ENCODE assay signal across 14 cellular contexts in genomic region chr17:77602883-77603640, GRCh38.
DNase-seq lines count a peak whose midpoint lies in the region; ATAC-seq and TF ChIP-seq lines count a peak whose summit lies in the region.
"Had no signal": no experiment of that assay in that cellular context is flagged by ENCODE, and none has a peak within 500 bp of the region (broad histone marks: within the 10 kb centered on the region; RNA-seq: fewer than 3 reads in every experiment).

No MANE protein-coding gene starts in this region.

- H3K14ac ChIP-seq in IMR-90 (replicated peaks; ENCODE audit: low read depth, low read length) = no peak overlapping the region

- H3K36me3 ChIP-seq in IMR-90 (ENCODE audit: control insufficient read depth, insufficient read depth, low read length) (no peaks in the 10 kb centered on the region), mucosa of rectum (ENCODE audit: control insufficient read depth in 2 of 2, insufficient read depth in 2 of 2, low read length in 2 of 2) (no peaks in the 10 kb centered on the region), stomach smooth muscle (ENCODE audit: control insufficient read depth in 2 of 2, insufficient read depth in 2 of 2, low read length in 2 of 2) (no peaks in the 10 kb centered on the region)

- H3K4me1 Mint-ChIP-seq in chondrocyte (ENCODE audit: low read depth) = peaks cover 45% of the 10 kb centered on the region
- H3K4me1 Mint-ChIP-seq: activated naive CD8-positive, alpha-beta T cell treated with anti-CD3 and anti-CD28 coated beads, Interleukin-2, amount 10 ng/mL, durations not matched to agents 7 days and 5 days had no signal

- dilution Hi-C loops in IMR-90 (cut with HindIII; ENCODE audit: low sequenced_read_pairs, unreplicated experiment) = no loop called here

- no peaks in the 10 kb centered on the region for H3K27me3 Mint-ChIP-seq in chondrocyte (ENCODE audit: low read depth)
- H3K27me3 Mint-ChIP-seq: activated CD8-positive, alpha-beta T cell treated with anti-CD3 and anti-CD28 coated beads for 36 hours had no signal

- peak overlapping the region; percentile 98 for H3K27ac Mint-ChIP-seq in chondrocyte (ENCODE audit: unreplicated experiment)
- H3K27ac Mint-ChIP-seq: activated CD8-positive, alpha-beta T cell treated with anti-CD3 and anti-CD28 coated beads for 36 hours; T-helper 2 cell treated with Interferon-gamma antibody and Interleukin-4, amounts not matched to agents 5 μg/mL and 100 μg/mL, for 36 hours had no signal

- H3K36me3 Mint-ChIP-seq in chondrocyte (ENCODE audit: low read depth) = no peaks in the 10 kb centered on the region
- H3K36me3 Mint-ChIP-seq: activated naive CD8-positive, alpha-beta T cell treated with anti-CD3 and anti-CD28 coated beads, Interleukin-2, amount 10 ng/mL, durations not matched to agents 7 days and 5 days had no signal

- H2BK20ac ChIP-seq in IMR-90 (ENCODE audit: low read depth, low read length) = no peak overlapping the region

- H2AK9ac ChIP-seq in IMR-90 (replicated peaks; ENCODE audit: low read depth, low read length, poor library complexity) = peak overlapping the region; percentile 39

- TF ChIP-seq POLR2A in IMR-90 (IDR thresholded peaks at IDR 0.05; ENCODE audit: low read depth, low read length) = no peak

- no peak overlapping the region for H2BK5ac ChIP-seq in IMR-90 (ENCODE audit: low read depth, low read length, poor library complexity, severe bottlenecking)

- WGBS in IMR-90 (ENCODE audit: extremely low coverage in 2 of 2, insufficient read length in 1 of 2), 2 experiments = 79% methylated on average over 5 of the region's 24 CpGs; no CpG with 5 or more reads in 1 of the 2 experiments

- H3K27ac ChIP-seq in IMR-90 (ENCODE audit: insufficient read depth, low read length) (no peak overlapping the region), mucosa of rectum (ENCODE audit: low read depth in 2 of 2, low read length in 2 of 2) (peak overlapping the region; percentile 27 to 34), stomach smooth muscle (ENCODE audit: low read length) (peak overlapping the region; percentile 90)
- H3K27ac ChIP-seq: C4-2B, PC-9 had no signal

- H3K23ac ChIP-seq in IMR-90 (ENCODE audit: low read depth, low read length) = no peak overlapping the region

- no peak for ATAC-seq in IMR-90 (ENCODE audit: low read depth)
- ATAC-seq in HG03571 (IDR thresholded peaks at IDR 0.05; ENCODE audit: unreplicated experiment) = no peak
- no peak for ATAC-seq in HG02885 (IDR thresholded peaks at IDR 0.05; ENCODE audit: poor library complexity, unreplicated experiment)
- ATAC-seq in HG03520 (IDR thresholded peaks at IDR 0.05; ENCODE audit: unreplicated experiment) = no peak
- ATAC-seq: activated CD8-positive, alpha-beta T cell treated with anti-CD3 and anti-CD28 coated beads for 36 hours had no signal

- H2AK5ac ChIP-seq in IMR-90 (ENCODE audit: low read depth, low read length) = no peak overlapping the region

- TF ChIP-seq RAD21 in IMR-90 (IDR thresholded peaks at IDR 0.05; ENCODE audit: low read length) = no peak

- H4K91ac ChIP-seq in IMR-90 (ENCODE audit: insufficient read depth, low read depth, low read length) = no peak overlapping the region

- POLR2A ChIA-PET in IMR-90 (lab: Charles Lee; ENCODE audit: unreplicated experiment) = no interaction called here

- H3K4me3 ChIP-seq in IMR-90 (ENCODE audit: insufficient read depth, low read depth, low read length) = no peak overlapping the region
- H3K4me3 ChIP-seq in mucosa of rectum (ENCODE audit: low read length in 2 of 2) = no peak overlapping the region
- H3K4me3 ChIP-seq in stomach smooth muscle (ENCODE audit: low read length in 2 of 2) = no peak overlapping the region
- H3K4me3 ChIP-seq: PC-9 had no signal

- in situ Hi-C loops in IMR-90 (cut with MboI; ENCODE audit: low sequenced_read_pairs) = no loop called here

- no TSS peak for BruUV-seq in IMR-90 (replicated peaks; lab: Mats Ljungman, UMichigan)

- intact Hi-C loops in IMR-90 (cut with micrococcal nuclease) = no loop called here

- TF ChIP-seq CTCF in IMR-90 (conservative IDR thresholded peaks at IDR 0.05; ENCODE audit: low read depth, low read length) (no peak), chondrocyte (IDR thresholded peaks at IDR 0.05) (no peak)

- no peak overlapping the region for H3K4me2 ChIP-seq in IMR-90 (ENCODE audit: low read depth, low read length)
- H3K4me2 ChIP-seq: PC-9 had no signal

- no peak overlapping the region for H3K4me3 Mint-ChIP-seq in chondrocyte (ENCODE audit: unreplicated experiment)
- H3K4me3 Mint-ChIP-seq: activated CD8-positive, alpha-beta T cell treated with anti-CD3 and anti-CD28 coated beads for 36 hours; activated naive CD8-positive, alpha-beta T cell treated with anti-CD3 and anti-CD28 coated beads, Interleukin-2, amount 10 ng/mL, durations not matched to agents 7 days and 5 days; T-helper 2 cell treated with Interferon-gamma antibody and Interleukin-4, amounts not matched to agents 5 μg/mL and 100 μg/mL, for 36 hours had no signal

- H3K79me1 ChIP-seq in IMR-90 (ENCODE audit: low read depth in 1 of 2, low read length in 2 of 2) = no peaks in the 10 kb centered on the region

- H3K9me3 Mint-ChIP-seq in chondrocyte (ENCODE audit: low read depth) = no peaks in the 10 kb centered on the region
- H3K9me3 Mint-ChIP-seq: activated CD8-positive, alpha-beta T cell treated with anti-CD3 and anti-CD28 coated beads for 36 hours; activated naive CD8-positive, alpha-beta T cell treated with anti-CD3 and anti-CD28 coated beads, Interleukin-2, amount 10 ng/mL, durations not matched to agents 7 days and 5 days; T-helper 2 cell treated with Interferon-gamma antibody and Interleukin-4, amounts not matched to agents 5 μg/mL and 100 μg/mL, for 36 hours had no signal

- H4K20me1 ChIP-seq in IMR-90 (ENCODE audit: insufficient read depth, low read length) = no peaks in the 10 kb centered on the region

- H3K56ac ChIP-seq in IMR-90 (ENCODE audit: extremely low read depth, insufficient read depth, low read length) = no peak overlapping the region

- CTCF ChIA-PET in IMR-90 (lab: Yijun Ruan, JAX) = no interaction called here

- no peak overlapping the region for H4K8ac ChIP-seq in IMR-90 (ENCODE audit: low read depth in 2 of 2, low read length in 2 of 2)

- no peak for DNase-seq in IMR-90
- DNase-seq in chondrocyte (ENCODE audit: low spot score) = no peak
- DNase-seq in NCI-H1694 treated with DMSO at 0.1 percent for 48 hours (lab: John Stamatoyannopoulos, UW) = no peak
- DNase-seq: activated CD8-positive, alpha-beta T cell treated with anti-CD3 and anti-CD28 coated beads for 36 hours; activated naive CD8-positive, alpha-beta T cell treated with anti-CD3 and anti-CD28 coated beads, Interleukin-2, amount 10 ng/mL, durations not matched to agents 7 days and 5 days; NCI-H2171; PC-9 had no signal

- peaks cover 9% of the 10 kb centered on the region for H3K27me3 ChIP-seq in IMR-90 (ENCODE audit: control insufficient read depth, insufficient read depth, low read length)
- H3K27me3 ChIP-seq in mucosa of rectum (ENCODE audit: control insufficient read depth in 2 of 2, insufficient read depth in 2 of 2, low read length in 2 of 2) = no peaks in the 10 kb centered on the region
- H3K27me3 ChIP-seq in stomach smooth muscle (ENCODE audit: control insufficient read depth in 1 of 2, insufficient read depth in 2 of 2, low read length in 2 of 2) = no peaks in the 10 kb centered on the region

- peaks cover 4% of the 10 kb centered on the region; the same call in 1 of the 2 replicates for H3K4me1 ChIP-seq in IMR-90 (ENCODE audit: control insufficient read depth, insufficient read depth, low read length)
- peaks cover 0 to 3% of the 10 kb centered on the region in 2 donors for H3K4me1 ChIP-seq in mucosa of rectum (ENCODE audit: control insufficient read depth in 2 of 2, insufficient read depth in 2 of 2, low read length in 2 of 2)
- peaks cover 31% of the 10 kb centered on the region for H3K4me1 ChIP-seq in stomach smooth muscle (ENCODE audit: control insufficient read depth, insufficient read depth, low read length)

- no peak overlapping the region for H2BK15ac ChIP-seq in IMR-90 (ENCODE audit: low read depth, low read length)

- H2AFZ ChIP-seq in IMR-90 (replicated peaks; ENCODE audit: low read length, poor library complexity) = no peak overlapping the region
- H2AFZ ChIP-seq: PC-9 had no signal

- H4K5ac ChIP-seq in IMR-90 (ENCODE audit: low read depth, low read length) = no peak overlapping the region

- no peaks in the 10 kb centered on the region for H3K9me3 ChIP-seq in IMR-90 (ENCODE audit: control insufficient read depth, insufficient read depth, low read length)
- H3K9me3 ChIP-seq in mucosa of rectum (ENCODE audit: control insufficient read depth in 2 of 2, low read length in 2 of 2) = no peaks in the 10 kb centered on the region
- no peaks in the 10 kb centered on the region for H3K9me3 ChIP-seq in stomach smooth muscle (ENCODE audit: control insufficient read depth in 2 of 2, low read length in 2 of 2)

- no peak overlapping the region for H2BK120ac ChIP-seq in IMR-90 (ENCODE audit: low read depth, low read length)

- H3K18ac ChIP-seq in IMR-90 (ENCODE audit: low read depth, low read length) = no peak overlapping the region

- H3K9me1 ChIP-seq in IMR-90 (ENCODE audit: insufficient read depth, low read length) = no peaks in the 10 kb centered on the region

- H3K9ac ChIP-seq in IMR-90 (ENCODE audit: low read depth, low read length) = no peak overlapping the region
- no peak overlapping the region for H3K9ac ChIP-seq in mucosa of rectum (ENCODE audit: low read depth in 1 of 2, low read length in 2 of 2)
- no peak overlapping the region for H3K9ac ChIP-seq in stomach smooth muscle (ENCODE audit: low read length in 2 of 2)

- no peak overlapping the region for H3K4ac ChIP-seq in IMR-90 (ENCODE audit: low read depth, low read length)

TF ChIP-seq in IMR-90, 13 proteins besides CTCF, POLR2A, EP300 and RAD21 (continues in another document):
- no peak for TF ChIP-seq MAFK (IDR thresholded peaks at IDR 0.05; ENCODE audit: low read depth, low read length)
- TF ChIP-seq FOS (IDR thresholded peaks at IDR 0.05; ENCODE audit: low read depth, low read length) = no peak
- TF ChIP-seq CHD1 (IDR thresholded peaks at IDR 0.05; ENCODE audit: low read depth, low read length) = no peak
- no peak for TF ChIP-seq USF2 (IDR thresholded peaks at IDR 0.05; ENCODE audit: low read depth, low read length)
- TF ChIP-seq NFE2L2 (IDR thresholded peaks at IDR 0.05; ENCODE audit: low read depth, low read length) = no peak
